16 cellular contexts compared by ENCODE assay signal in the genomic region with DNA sequence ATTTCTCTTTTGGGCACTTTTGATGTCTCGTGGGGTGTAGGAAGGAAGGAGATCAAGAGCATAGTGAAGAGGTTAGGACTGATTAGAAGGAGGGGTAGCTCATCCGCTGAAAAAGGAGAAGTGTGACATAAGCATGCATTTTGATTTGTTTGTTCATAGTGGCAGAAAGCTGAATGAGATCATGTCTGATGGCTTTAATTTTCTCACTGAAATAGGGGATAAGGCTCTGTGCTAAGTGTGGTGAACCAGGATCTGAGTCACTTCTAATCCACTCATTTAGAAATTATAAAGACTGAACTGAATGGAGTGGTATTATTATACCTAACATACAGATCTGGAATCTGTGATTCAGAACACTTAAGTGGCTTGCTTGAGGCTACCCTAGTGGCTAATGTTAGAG.
DNase-seq lines count a peak whose midpoint lies in the region; ATAC-seq and TF ChIP-seq lines count a peak whose summit lies in the region.
"Had no signal": no experiment of that assay in that cellular context is flagged by ENCODE, and none has a peak within 500 bp of the region (broad histone marks: within the 10 kb centered on the region; RNA-seq: fewer than 3 reads in every experiment).

No MANE protein-coding gene starts in this region.

- ATAC-seq in HG03097 (IDR thresholded peaks at IDR 0.05; ENCODE audit: low FRiP score, unreplicated experiment), result no peak
- ATAC-seq: effector memory CD8-positive, alpha-beta T cell; foreskin keratinocyte; GM23338 had no signal

- no peaks in the 10 kb centered on the region for H3K9me3 ChIP-seq in stomach

- no peaks in the 10 kb centered on the region for H3K27me3 ChIP-seq in stomach
- H3K27me3 ChIP-seq: foreskin keratinocyte had no signal

- CTCF ChIA-PET in GM10248 (lab: Yijun Ruan, JAX), result interaction anchor here (0.8 to 1.4 kb wide), 3 partner anchors 23 to 43 kb away, joined by 3 read pairs; no protein-coding TSS in a partner anchor

- no peak for TF ChIP-seq EP300 in stomach (IDR thresholded peaks at IDR 0.05)

- peak; percentile 38 for DNase-seq in AG10803 (ENCODE audit: low read depth)
- DNase-seq in DMS53 treated with DMSO at 0.1 percent for 48 hours (lab: John Stamatoyannopoulos, UW; ENCODE audit: unreplicated experiment), result peak; percentile 16
- peak; percentile 45 for DNase-seq in NCI-H2227 treated with DMSO at 0.1 percent for 48 hours (lab: John Stamatoyannopoulos, UW)
- DNase-seq in foreskin fibroblast, result peak; percentile 5 to 7
- no peak for DNase-seq in stomach
- DNase-seq in erythroblast (lab: John Stamatoyannopoulos, UW), result no peak
- DNase-seq in GM10248 (ENCODE audit: extremely low spot score), result no peak
- DNase-seq: activated gamma-delta T cell treated with Interleukin-2 at 50 U/mL for 16 hours; CD4-positive, alpha-beta memory T cell; effector memory CD8-positive, alpha-beta T cell; foreskin keratinocyte; GF-D8; NCI-H1105 treated with DMSO at 0.1 percent for 48 hours; NCI-H446 treated with DMSO at 0.1 percent for 48 hours had no signal

- TF ChIP-seq CTCF in AG10803 (conservative IDR thresholded peaks at IDR 0.05; ENCODE audit: low read length), result no peak
- TF ChIP-seq CTCF in foreskin fibroblast (IDR thresholded peaks at IDR 0.05; ENCODE audit: low read depth, low read length), result no peak
- no peak for TF ChIP-seq CTCF in stomach (IDR thresholded peaks at IDR 0.05)
- TF ChIP-seq CTCF in GM10248 (IDR thresholded peaks at IDR 0.05; ENCODE audit: control extremely low read depth, extremely low read depth, low read depth, missing control alignments), result no peak

- POLR2A ChIA-PET in GM10248 (lab: Yijun Ruan, JAX), result no interaction called here

- no peaks in the 10 kb centered on the region for H3K36me3 ChIP-seq in stomach

- intact Hi-C loops in stomach (cut with DNase I; ENCODE audit: low total_unique reads), result no loop called here

- H3K27ac ChIP-seq in stomach, result no peak overlapping the region
- H3K27ac ChIP-seq: foreskin keratinocyte had no signal

- H3K4me1 ChIP-seq in stomach, result peaks cover 0 to 4% (median 2%) of the 10 kb centered on the region in 4 donors
- H3K4me1 ChIP-seq: foreskin keratinocyte had no signal

- 66 to 79% (median 71%) methylated on average over 2 of the region's 2 CpGs for WGBS in stomach, 5 donors

- no peak overlapping the region for H3K4me3 ChIP-seq in AG10803 (ENCODE audit: low read length)
- no peak overlapping the region for H3K4me3 ChIP-seq in foreskin fibroblast (ENCODE audit: low read depth in 1 of 2, low read length in 2 of 2)
- H3K4me3 ChIP-seq in stomach, result no peak overlapping the region
- H3K4me3 ChIP-seq: GM23338 had no signal

- TF ChIP-seq POLR2A in stomach (IDR thresholded peaks at IDR 0.05) (no peak), erythroblast (IDR thresholded peaks at IDR 0.05; ENCODE audit: low read length) (no peak)

Comparison
In these comparisons a context has a peak if more than half of its experiments do, and no peak if none do; other contexts are left out.
1. DNase-seq: peak in AG10803 (single experiment), DMS53 treated with DMSO at 0.1 percent for 48 hours (single experiment), NCI-H2227 treated with DMSO at 0.1 percent for 48 hours (single experiment) and foreskin fibroblast (2 of 2); none in stomach (single experiment), erythroblast (0 of 2) and GM10248 (single experiment).